ENCODE assay signal across 8 cellular contexts in the genomic region with DNA sequence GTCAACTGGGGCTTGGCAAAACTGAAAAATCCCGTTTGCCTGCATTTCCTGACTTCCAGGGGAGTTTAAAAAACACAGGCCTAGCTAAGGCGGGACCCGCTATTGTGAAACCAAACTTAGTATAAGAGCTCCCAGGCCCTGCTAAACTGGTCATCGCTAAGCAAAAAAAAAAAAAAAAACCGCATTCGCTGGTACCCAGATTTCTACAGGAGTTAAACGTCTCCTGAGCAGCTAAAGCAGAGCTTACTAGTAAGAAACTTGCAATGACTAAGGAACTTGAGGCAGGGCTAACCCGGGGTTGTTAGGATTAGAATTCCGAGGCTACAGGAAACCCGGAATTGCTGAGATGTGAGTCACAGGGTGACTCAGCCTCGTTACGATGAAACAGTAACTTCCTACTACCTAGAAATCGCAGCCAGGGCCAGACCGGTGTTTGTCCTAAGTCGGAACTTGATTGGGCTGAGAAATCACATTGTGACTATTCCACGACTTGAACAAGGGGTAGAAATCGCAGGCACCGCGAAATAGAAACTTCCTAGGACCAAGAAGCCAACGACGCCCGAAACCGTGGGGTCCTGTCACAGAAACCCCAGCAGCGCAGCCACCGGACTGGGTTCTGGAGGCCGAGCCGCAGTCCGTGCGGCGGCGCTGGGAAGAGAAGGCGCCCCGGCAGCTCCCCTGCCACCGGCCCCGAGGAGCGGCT.
DNase-seq lines count a peak whose midpoint lies in the region; ATAC-seq and TF ChIP-seq lines count a peak whose summit lies in the region.

No MANE protein-coding gene starts in this region.

- peak overlapping the region; percentile 75 for H3K4me3 ChIP-seq in psoas muscle
- H3K4me3 ChIP-seq in vagina, result peak overlapping the region; percentile 45 to 63

- TF ChIP-seq POLR2A in vagina (IDR thresholded peaks at IDR 0.05), result no peak

- ATAC-seq in GM19328 (IDR thresholded peaks at IDR 0.05; ENCODE audit: unreplicated experiment) (peak; percentile 29), HG03457 (IDR thresholded peaks at IDR 0.05; ENCODE audit: unreplicated experiment) (peak; percentile 33), psoas muscle (peak; percentile 79 to 87 (median 85))

- DNase-seq in RPMI7951 (ENCODE audit: low read depth) (peak; percentile 99), foreskin melanocyte (peak; percentile 89), psoas muscle (peak; percentile 68 to 74), vagina (ENCODE audit: extremely low spot score in 2 of 2) (peak in 1 of 2 donors; percentile 94)
- peak; percentile 36 to 49 for DNase-seq in activated T-helper 1 cell treated with anti-CD3 and anti-CD28 coated beads, Interleukin-2, amount 50 U/mL, for 16 hours (ENCODE audit: low read depth in 1 of 2, low spot score in 1 of 2)

- TF ChIP-seq CTCF in C4-2B (conservative IDR thresholded peaks at IDR 0.05) (no peak), psoas muscle (IDR thresholded peaks at IDR 0.05) (no peak), vagina (IDR thresholded peaks at IDR 0.05) (no peak)

- peak overlapping the region; percentile 71 for H3K27ac ChIP-seq in C4-2B
- H3K27ac ChIP-seq in psoas muscle, result peak overlapping the region; percentile 81
- H3K27ac ChIP-seq in vagina, result peak overlapping the region; percentile 93

- H3K4me1 ChIP-seq in psoas muscle, result peaks cover 34% of the 10 kb centered on the region
- H3K4me1 ChIP-seq in vagina, result peaks cover 12% of the 10 kb centered on the region

- intact Hi-C loops in psoas muscle (cut with DNase I) (loop anchor here in 1 of 2 donors (1.0 to 5.0 kb wide), 2 partner anchors 42 to 92 kb away; a partner anchor contains a TSS), vagina (cut with DNase I) (loop anchor here (2.0 to 5.0 kb wide), 3 partner anchors 42 to 172 kb away; a partner anchor contains a TSS)

- H3K36me3 ChIP-seq in psoas muscle (ENCODE audit: insufficient read depth in 1 of 2, low read depth in 1 of 2) (no peaks in the 10 kb centered on the region), vagina (no peaks in the 10 kb centered on the region)

- H3K9me3 ChIP-seq in psoas muscle (no peaks in the 10 kb centered on the region), vagina (peaks cover 11% of the 10 kb centered on the region)

- peaks cover 6 to 89% (median 44%) of the 10 kb centered on the region in 3 donors for H3K27me3 ChIP-seq in psoas muscle (ENCODE audit: insufficient read depth in 3 of 3, low read length in 2 of 3)
- no peaks in the 10 kb centered on the region for H3K27me3 ChIP-seq in vagina

- 3 to 5% (median 4%) methylated on average over 34 to 36 of the region's 36 CpGs for WGBS in psoas muscle, 3 donors

Comparison
In these comparisons a context has a peak if more than half of its experiments do, and no peak if none do; other contexts are left out.
1. ATAC-seq: peak in every context shown above with its lines; median percentile 85 in psoas muscle; 33 in HG03457; 29 in GM19328.